ENCODE assay signal across 26 cellular contexts in genomic region chr5:82287625-82288024, GRCh38. TPM values are rescaled to one million over a fixed set of nuclear protein-coding genes. Genes with fewer than 3 reads are reported as not detected.
DNase-seq lines count a peak whose midpoint lies in the region; ATAC-seq, FAIRE-seq and TF ChIP-seq lines count a peak whose summit lies in the region.
"Had no signal": no experiment of that assay in that cellular context is flagged by ENCODE, and none has a peak within 500 bp of the region (broad histone marks: within the 10 kb centered on the region; RNA-seq: fewer than 3 reads in every experiment).

No MANE protein-coding gene starts in this region.

- DNase-seq in PC-3 (no peak), Karpas-422 (no peak), NCI-H226 (no peak), NCI-H82 treated with DMSO at 0.1 percent for 48 hours (lab: John Stamatoyannopoulos, UW; ENCODE audit: unreplicated experiment) (no peak)
- DNase-seq: BE2C; CD8-positive, alpha-beta memory T cell; DMS 273 treated with DMSO at 0.1 percent for 48 hours; DMS79; MV-4-11; NCI-H1105 treated with DMSO at 0.1 percent for 48 hours; NCI-H146; NCI-H1930; NCI-H446 treated with DMSO at 0.1 percent for 48 hours; NCI-H526; NCI-H82; SJCRH30 had no signal

- peaks cover 47% of the 10 kb centered on the region for H3K4me1 Mint-ChIP-seq in brain
- H3K4me1 Mint-ChIP-seq: CD14-positive monocyte; CD8-positive, alpha-beta memory T cell had no signal

- intact Hi-C loops in PC-3 (cut with micrococcal nuclease), result no loop called here

- no peaks in the 10 kb centered on the region for H3K9me2 ChIP-seq in PC-3 (replicated peaks; ENCODE audit: low read length)
- no peaks in the 10 kb centered on the region for H3K9me2 ChIP-seq in Karpas-422 (replicated peaks; ENCODE audit: insufficient read depth, low read length)

- TF ChIP-seq CTCF in PC-3 (conservative IDR thresholded peaks at IDR 0.05; ENCODE audit: low read depth, low read length) (no peak), brain (conservative IDR thresholded peaks at IDR 0.05) (no peak)

- H3K4me3 Mint-ChIP-seq in brain, result peak overlapping the region in 2 of 5 experiments; percentile 6 to 19
- H3K4me3 Mint-ChIP-seq: CD14-positive monocyte; CD8-positive, alpha-beta memory T cell; IgD-negative memory B cell had no signal

- POLR2A ChIA-PET in PC-3 (lab: Charles Lee; ENCODE audit: unreplicated experiment), result no interaction called here

- FAIRE-seq in islet of Langerhans (lab: Jason Lieb, UNC), result peak; percentile 96
- FAIRE-seq: GM12892, H1 had no signal

- no peaks in the 10 kb centered on the region for H3K36me3 ChIP-seq in PC-3 (ENCODE audit: low read depth, low read length)
- no peaks in the 10 kb centered on the region for H3K36me3 ChIP-seq in Karpas-422 (ENCODE audit: insufficient read depth, low read length)
- H3K36me3 ChIP-seq: BE2C, SJCRH30 had no signal

- no peak overlapping the region for H2AFZ ChIP-seq in PC-3 (ENCODE audit: low read length)
- H2AFZ ChIP-seq in Karpas-422 (ENCODE audit: low read length), result no peak overlapping the region

- no TSS peak for BruUV-seq in PC-3 (replicated peaks; lab: Mats Ljungman, UMichigan)

- H3K27me3 Mint-ChIP-seq in brain, result no peaks in the 10 kb centered on the region
- H3K27me3 Mint-ChIP-seq: CD8-positive, alpha-beta memory T cell; IgD-negative memory B cell had no signal

- H3K4me3 ChIP-seq in PC-3 (ENCODE audit: low read length), result no peak overlapping the region
- no peak overlapping the region for H3K4me3 ChIP-seq in Karpas-422 (ENCODE audit: low read length)
- H3K4me3 ChIP-seq: SJCRH30 had no signal

- no peak overlapping the region for H3K9ac ChIP-seq in PC-3 (ENCODE audit: low read length)
- H3K9ac ChIP-seq in Karpas-422 (ENCODE audit: low read length), result no peak overlapping the region

- H3K9me3 Mint-ChIP-seq in brain, result no peaks in the 10 kb centered on the region
- H3K9me3 Mint-ChIP-seq: CD14-positive monocyte; CD8-positive, alpha-beta memory T cell; IgD-negative memory B cell had no signal

- H3K27ac ChIP-seq in PC-3 (ENCODE audit: low read length) (no peak overlapping the region), Karpas-422 (ENCODE audit: low read length) (no peak overlapping the region)
- H3K27ac ChIP-seq: HL-60, SJCRH30 had no signal

- H4K20me1 ChIP-seq in PC-3 (ENCODE audit: low read length) (no peaks in the 10 kb centered on the region), Karpas-422 (ENCODE audit: insufficient read depth, low read depth, low read length) (0 out of 2 replicates have a peak, but pooled peaks cover 7% of the 10 kb centered on the region)

- no peaks in the 10 kb centered on the region for H3K36me3 Mint-ChIP-seq in brain
- H3K36me3 Mint-ChIP-seq: CD8-positive, alpha-beta memory T cell; IgD-negative memory B cell had no signal

- H3K27ac Mint-ChIP-seq in brain, result peak overlapping the region in 4 of 5 experiments; percentile 42 to 83 (median 76)
- H3K27ac Mint-ChIP-seq: CD14-positive monocyte; CD8-positive, alpha-beta memory T cell; IgD-negative memory B cell had no signal

- H3K79me2 ChIP-seq in PC-3 (ENCODE audit: low read length), result no peaks in the 10 kb centered on the region
- H3K79me2 ChIP-seq in Karpas-422 (ENCODE audit: low read length), result no peaks in the 10 kb centered on the region

- no peaks in the 10 kb centered on the region for H3K9me3 ChIP-seq in PC-3 (ENCODE audit: low read length)
- no peaks in the 10 kb centered on the region for H3K9me3 ChIP-seq in Karpas-422 (ENCODE audit: low read length)
- H3K9me3 ChIP-seq: BE2C, SJCRH30 had no signal

- H3K27me3 ChIP-seq in PC-3 (ENCODE audit: low read length) (no peaks in the 10 kb centered on the region), Karpas-422 (ENCODE audit: low read length) (no peaks in the 10 kb centered on the region)
- H3K27me3 ChIP-seq: BE2C, SJCRH30 had no signal

- H3K4me2 ChIP-seq in PC-3 (ENCODE audit: low read length), result no peak overlapping the region
- no peak overlapping the region for H3K4me2 ChIP-seq in Karpas-422 (ENCODE audit: low read depth, low read length, poor library complexity, severe bottlenecking)

- no peaks in the 10 kb centered on the region for H3K4me1 ChIP-seq in PC-3 (ENCODE audit: insufficient read depth, low read length)
- H3K4me1 ChIP-seq in Karpas-422 (ENCODE audit: low read length), result peaks cover 5% of the 10 kb centered on the region
- H3K4me1 ChIP-seq: BE2C, SJCRH30 had no signal

- H3F3A ChIP-seq in PC-3 (ENCODE audit: low read length, unreplicated experiment), result no peaks in the 10 kb centered on the region

- ATAC-seq in PC-3 (peak; percentile 50), HG03571 (IDR thresholded peaks at IDR 0.05; ENCODE audit: unreplicated experiment) (no peak)
- ATAC-seq: HCT116, SK-N-SH treated with all-trans-retinoic acid at 6 μM for 48 hours had no signal

- CTCF ChIA-PET in PC-3 (lab: Charles Lee), result no interaction called here

RNA-seq across cellular contexts. Expression of gene RPS23, which starts 9.5 kb away (rescaled TPM):
- total RNA-seq in PC-3 (2014; rRNA removed), result 2,034 and 2,407 TPM in 2 replicates
- polyA plus RNA-seq in brain (ENCODE audit: insufficient read depth, low read depth, low replicate concordance), result 2,515 TPM
- 4,228 and 6,273 TPM in 2 replicates for total RNA-seq in Karpas-422 (2014; rRNA removed; shearing (Covaris generic); ENCODE audit: low replicate concordance)
